In genomic region chr10:87712913-87713616, GRCh38 we compare ENCODE assay signal across 16 cellular contexts.
"Had no signal": no experiment of that assay in that cellular context is flagged by ENCODE, and none has a peak within 500 bp of the region (broad histone marks: within the 10 kb centered on the region; RNA-seq: fewer than 3 reads in every experiment).

No MANE protein-coding gene starts in this region.

- H3K4me1 ChIP-seq: breast epithelium had no signal

- H3K36me3 ChIP-seq: breast epithelium, stomach, thoracic aorta had no signal

- DNase-seq: activated CD4-positive, alpha-beta T cell treated with anti-CD3 and anti-CD28 coated beads, Interleukin-2, amount 50 U/mL, for 1 hour; activated CD8-positive, alpha-beta memory T cell treated with anti-CD3 and anti-CD28 coated beads for 24 hours; activated naive CD8-positive, alpha-beta T cell treated with anti-CD3 and anti-CD28 coated beads, Interleukin-2, amount 10 ng/mL, durations not matched to agents 7 days and 5 days; aorta; cerebellar nuclear complex; effector memory CD8-positive, alpha-beta T cell; erythroblast; hippocampal formation; kidney; left ventricle myocardium inferior; stimulated activated CD4-positive, alpha-beta T cell treated with anti-CD3 and anti-CD28 coated beads, Interleukin-12 subunit alpha, Interleukin-12 subunit beta, amount 100 ng/mL, for 4 hours; stimulated activated CD4-positive, alpha-beta T cell treated with anti-CD3 and anti-CD28 coated beads, Interleukin-2, amount 100 ng/mL, for 24 hours; stomach had no signal

- H3K9me3 ChIP-seq: breast epithelium, left ventricle myocardium inferior, stomach, thoracic aorta had no signal

- ATAC-seq: activated CD4-positive, CD25-positive, alpha-beta regulatory T cell treated with anti-CD3 and anti-CD28 coated beads, Interleukin-2, amount 50 U/mL, for 24 hours; effector memory CD8-positive, alpha-beta T cell had no signal

- H3K9me3 Mint-ChIP-seq: activated naive CD8-positive, alpha-beta T cell treated with anti-CD3 and anti-CD28 coated beads, Interleukin-2, amount 10 ng/mL, durations not matched to agents 7 days and 5 days; effector memory CD8-positive, alpha-beta T cell had no signal

- H3K27ac Mint-ChIP-seq: activated naive CD8-positive, alpha-beta T cell treated with anti-CD3 and anti-CD28 coated beads, Interleukin-2, amount 10 ng/mL, durations not matched to agents 7 days and 5 days; effector memory CD8-positive, alpha-beta T cell had no signal

- H3K27ac ChIP-seq: breast epithelium, thoracic aorta had no signal

- H3K4me3 ChIP-seq: breast epithelium, left ventricle myocardium inferior, stomach, thoracic aorta had no signal

- H3K4me3 Mint-ChIP-seq: activated naive CD8-positive, alpha-beta T cell treated with anti-CD3 and anti-CD28 coated beads, Interleukin-2, amount 10 ng/mL, durations not matched to agents 7 days and 5 days; effector memory CD8-positive, alpha-beta T cell had no signal

- H3K36me3 Mint-ChIP-seq: activated naive CD8-positive, alpha-beta T cell treated with anti-CD3 and anti-CD28 coated beads, Interleukin-2, amount 10 ng/mL, durations not matched to agents 7 days and 5 days had no signal

- H3K27me3 ChIP-seq: breast epithelium, stomach had no signal
